Comparison of ENCODE assay signal across 8 cellular contexts in the genomic region with DNA sequence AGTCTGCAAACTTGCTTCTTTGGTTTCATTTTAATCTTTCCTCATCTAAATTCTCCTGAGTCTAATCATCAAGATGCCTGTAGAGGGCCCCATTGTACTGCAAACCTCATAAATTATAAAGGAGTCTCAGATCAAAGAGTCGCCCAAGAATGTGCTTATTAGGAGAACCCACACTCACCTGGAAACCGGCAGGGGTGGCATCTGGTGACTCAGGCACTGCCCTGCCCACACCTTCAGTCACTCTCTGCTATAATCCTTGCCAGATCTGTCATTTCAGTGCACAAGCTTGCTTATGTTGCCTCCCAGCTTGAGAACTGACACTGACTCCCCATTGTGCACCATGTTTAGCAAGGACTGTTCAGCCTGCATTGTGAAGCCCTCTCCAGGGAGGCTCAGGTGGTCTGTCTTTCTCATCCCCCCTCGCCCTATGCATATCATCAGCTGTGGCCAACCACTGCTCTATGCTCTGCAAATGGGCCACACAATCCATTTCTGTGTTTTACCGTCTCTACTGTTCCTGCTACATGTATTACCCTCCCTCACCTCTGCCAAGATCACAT. TPM values are rescaled to one million over a fixed set of nuclear protein-coding genes. Genes with fewer than 3 reads are reported as not detected.
A peak's percentile ranks its signal among the peaks of the same experiment; 100 is the strongest.
DNase-seq lines count a peak whose midpoint lies in the region; ATAC-seq and TF ChIP-seq lines count a peak whose summit lies in the region.

No MANE protein-coding gene starts in this region.

- H3K23me2 ChIP-seq in H9 (ENCODE audit: insufficient read length, low read depth, low read length, poor library complexity, severe bottlenecking) = no peaks in the 10 kb centered on the region

- WGBS in H9 (ENCODE audit: extremely low coverage, insufficient read length, low lambda C conversion rate) = no CpG with 5 or more reads among the region's 4 CpGs
- 40 to 41% methylated on average over 4 of the region's 4 CpGs for WGBS in upper lobe of left lung, 2 donors

- H4K20me1 ChIP-seq in H9 (ENCODE audit: control insufficient read depth, insufficient read depth, insufficient read length) (no peaks in the 10 kb centered on the region), Loucy (ENCODE audit: insufficient read depth, low read length, poor library complexity, severe bottlenecking) (no peaks in the 10 kb centered on the region)

- H3K4me3 ChIP-seq in Loucy (ENCODE audit: low read length, poor library complexity, severe bottlenecking) = no peak overlapping the region
- H3K4me3 ChIP-seq in upper lobe of left lung = no peak overlapping the region

- H3K9ac ChIP-seq in H9 (ENCODE audit: extremely low read depth, insufficient read length, low read length) = no peak overlapping the region
- H3K9ac ChIP-seq in Loucy (ENCODE audit: low read depth, low read length, poor library complexity, severe bottlenecking) = no peak overlapping the region

- no peak overlapping the region for H2BK20ac ChIP-seq in H9 (ENCODE audit: low read depth, low read length, poor library complexity, severe bottlenecking)

- no peak overlapping the region for H3K4me3 Mint-ChIP-seq in H9

- H3K9me3 ChIP-seq in H9 (ENCODE audit: control insufficient read depth, low read depth, low read length) (no peaks in the 10 kb centered on the region), Loucy (ENCODE audit: insufficient read depth, low read depth, low read length) (no peaks in the 10 kb centered on the region), upper lobe of left lung (no peaks in the 10 kb centered on the region)

- no peak overlapping the region for H3K14ac ChIP-seq in H9 (ENCODE audit: insufficient read depth, low read length)

- TF ChIP-seq POLR2A in upper lobe of left lung (IDR thresholded peaks at IDR 0.05) = no peak

- H3K4me1 Mint-ChIP-seq in H9 = peaks cover 21% of the 10 kb centered on the region in 2 experiments

- no peaks in the 10 kb centered on the region for H3K36me3 ChIP-seq in Loucy (ENCODE audit: insufficient read depth, low read length)
- no peaks in the 10 kb centered on the region for H3K36me3 ChIP-seq in upper lobe of left lung

- no peak overlapping the region for H2AFZ ChIP-seq in H9 (ENCODE audit: low read length)
- no peak overlapping the region; the same call in 1 of the 2 replicates for H2AFZ ChIP-seq in Loucy (ENCODE audit: low read length)

- H3K4me2 ChIP-seq in H9 (ENCODE audit: insufficient read depth, insufficient read length, low read length) = peak overlapping the region; percentile 13
- H3K4me2 ChIP-seq in Loucy (ENCODE audit: low read depth, low read length, poor library complexity, severe bottlenecking) = peak overlapping the region; percentile 19

- H3K79me1 ChIP-seq in H9 (ENCODE audit: insufficient read depth, low read depth, low read length, poor library complexity, severe bottlenecking) = no peaks in the 10 kb centered on the region

- H3K4me1 ChIP-seq in H9 (ENCODE audit: insufficient read depth, low read length) (peaks cover 3% of the 10 kb centered on the region; the same call in 1 of the 2 replicates), Loucy (ENCODE audit: insufficient read depth, low read length, poor library complexity, severe bottlenecking) (peaks cover 3% of the 10 kb centered on the region), upper lobe of left lung (no peaks in the 10 kb centered on the region)

- no peak overlapping the region for H3K27ac ChIP-seq in H9 (ENCODE audit: insufficient read length, low read depth, low read length)
- no peak overlapping the region for H3K27ac ChIP-seq in upper lobe of left lung

- no peak overlapping the region for H2AK5ac ChIP-seq in H9 (ENCODE audit: insufficient read length, low read length)

- no peaks in the 10 kb centered on the region for H3K79me2 ChIP-seq in H9 (ENCODE audit: insufficient read depth, low read length)
- H3K79me2 ChIP-seq in Loucy (ENCODE audit: insufficient read depth, low read length) = no peaks in the 10 kb centered on the region

- peak; percentile 73 to 94 for ATAC-seq in upper lobe of left lung (ENCODE audit: low FRiP score in 2 of 2)

- no peak overlapping the region for H2BK15ac ChIP-seq in H9 (ENCODE audit: low read depth, low read length)

- TF ChIP-seq CTCF in H9 (conservative IDR thresholded peaks at IDR 0.05) (peak; percentile 67), Loucy (conservative IDR thresholded peaks at IDR 0.05; ENCODE audit: low read length) (peak; percentile 76), upper lobe of left lung (IDR thresholded peaks at IDR 0.05) (peak in 3 of 6 experiments; percentile 39 to 62 (median 55))

- no peak overlapping the region for H3K23ac ChIP-seq in H9 (ENCODE audit: insufficient read length, low read depth, low read length)

- no peak overlapping the region for H2BK12ac ChIP-seq in H9 (ENCODE audit: insufficient read length, low read depth, low read length)

- no peak overlapping the region for H4K8ac ChIP-seq in H9 (replicated peaks; ENCODE audit: insufficient read length, low read depth, low read length)

- no peak overlapping the region for H3K4ac ChIP-seq in H9 (ENCODE audit: low read depth, low read length)

- H3K56ac ChIP-seq in H9 (ENCODE audit: insufficient read length, low read depth, low read length) = no peak overlapping the region

- no peak overlapping the region for H3T11ph ChIP-seq in H9 (ENCODE audit: low read length)

- H3K9me3 Mint-ChIP-seq in H9 = no peaks in the 10 kb centered on the region; a peak in 1 of 5 replicates

- H4K5ac ChIP-seq in H9 (ENCODE audit: insufficient read length, low read depth, low read length) = no peak overlapping the region

- no peak overlapping the region for H2BK5ac ChIP-seq in H9 (ENCODE audit: insufficient read length, low read length)

- H3K27me3 Mint-ChIP-seq in H9 (ENCODE audit: low read depth) = no peaks in the 10 kb centered on the region

- no peaks in the 10 kb centered on the region for H3K27me3 ChIP-seq in H9 (ENCODE audit: insufficient read depth, low read length)
- no peaks in the 10 kb centered on the region for H3K27me3 ChIP-seq in Loucy (ENCODE audit: insufficient read depth, low read length, poor library complexity, severe bottlenecking)
- H3K27me3 ChIP-seq in upper lobe of left lung = no peaks in the 10 kb centered on the region

- DNase-seq in activated effector memory CD4-positive, alpha-beta T cell treated with anti-CD3 and anti-CD28 coated beads, Interleukin-2, amount 50 U/mL, for 16 hours = peak; percentile 66
- no peak for DNase-seq in activated effector memory CD4-positive, alpha-beta T cell treated with Interleukin-2 at 50 U/mL for 16 hours
- peak; percentile 66 for DNase-seq in H9
- DNase-seq in SKM-1 (lab: John Stamatoyannopoulos, UW; ENCODE audit: unreplicated experiment) = peak; percentile 13
- peak; percentile 25 to 65 for DNase-seq in dermis microvascular lymphatic vessel endothelial cell (ENCODE audit: low read depth in 2 of 2)
- peak; percentile 4 for DNase-seq in midbrain (lab: John Stamatoyannopoulos, UW)
- peak in 1 of 2 donors; percentile 72 for DNase-seq in upper lobe of left lung

- no peak overlapping the region for H3K18ac ChIP-seq in H9 (ENCODE audit: insufficient read length, low read depth, low read length)

- H4K91ac ChIP-seq in H9 (ENCODE audit: insufficient read length, low read depth, low read length) = no peak overlapping the region

- H2BK120ac ChIP-seq in H9 (ENCODE audit: low read depth, low read length, poor library complexity, severe bottlenecking) = no peak overlapping the region

- no peaks in the 10 kb centered on the region for H3K9me2 ChIP-seq in Loucy (replicated peaks; ENCODE audit: low read depth, low read length)

- H3K27ac Mint-ChIP-seq in H9 = peak overlapping the region in 1 of 3 experiments; percentile 41; a peak in 2 of 7 replicates

- H3F3A ChIP-seq in Loucy (ENCODE audit: low read depth) = no peaks in the 10 kb centered on the region

- TF ChIP-seq EP300 in upper lobe of left lung (IDR thresholded peaks at IDR 0.05) = no peak

- no peaks in the 10 kb centered on the region for H3K36me3 Mint-ChIP-seq in H9 (ENCODE audit: insufficient read depth in 1 of 3, low read depth in 3 of 3)

RNA-seq across cellular contexts. Expression of a gene that starts 12.4 kb away (rescaled TPM):
- total RNA-seq in H9 (2021) (not detected in 2 replicates), dermis microvascular lymphatic vessel endothelial cell (not detected in 2 replicates), upper lobe of left lung (1 to 10 TPM in 2 of 6 donors, under 1 TPM in 2, not detected in 2; 0.34 to 7.1 (median 0.94) TPM)

RNA-seq across cellular contexts. Expression of a gene that starts 44.3 kb away (rescaled TPM):
- total RNA-seq in H9 (2021) (not detected in 2 replicates), dermis microvascular lymphatic vessel endothelial cell (under 0.01 TPM in 1 of 2 replicates, not detected in the other), upper lobe of left lung (1 to 10 TPM in 5 of 6 donors, under 1 TPM in 1; 0.94 to 3.7 (median 1.1) TPM)
